Comparison of ENCODE assay signal across 14 cellular contexts in the genomic region with DNA sequence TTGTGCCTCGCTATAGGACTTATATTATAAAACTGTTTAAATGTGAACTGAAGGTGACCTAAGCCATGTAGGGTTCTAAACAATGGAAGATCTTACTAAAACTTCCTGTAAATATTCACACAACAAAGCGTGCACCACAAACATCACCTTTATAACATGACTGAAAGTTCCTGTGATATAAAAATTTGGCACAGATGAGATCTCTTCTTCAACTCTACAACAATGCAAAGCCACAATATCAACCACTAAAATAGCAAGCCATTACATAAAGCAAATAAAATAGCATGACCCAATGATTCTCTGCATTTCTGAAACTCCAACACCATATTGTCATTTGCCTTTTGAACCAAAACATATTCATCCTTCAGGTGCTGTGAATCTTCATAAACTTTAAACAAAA. TPM values are rescaled to one million over a fixed set of nuclear protein-coding genes. Genes with fewer than 3 reads are reported as not detected.
DNase-seq lines count a peak whose midpoint lies in the region; ATAC-seq and TF ChIP-seq lines count a peak whose summit lies in the region.
"Had no signal": no experiment of that assay in that cellular context is flagged by ENCODE, and none has a peak within 500 bp of the region (broad histone marks: within the 10 kb centered on the region; RNA-seq: fewer than 3 reads in every experiment).

No MANE protein-coding gene starts in this region.

- H3K27me3 Mint-ChIP-seq in activated T-helper 17 cell treated with anti-CD3 and anti-CD28 coated beads, Interleukin-2, amount 50 U/mL, for 72 hours, result no peaks in the 10 kb centered on the region
- peaks cover 4% of the 10 kb centered on the region for H3K27me3 Mint-ChIP-seq in glutamatergic neuron (ENCODE audit: unreplicated experiment)

- H3K9ac ChIP-seq in muscle layer of colon (ENCODE audit: low read length), result no peak overlapping the region

- intact Hi-C loops in heart right ventricle (cut with DNase I) (loop anchor here in 1 of 10 donors (5.0 kb wide), 1 partner anchor 36 kb away; no protein-coding TSS in a partner anchor), Right ventricle myocardium superior (cut with DNase I) (no loop called here), left colon (cut with DNase I, micrococcal nuclease) (no loop called here)

- H3K4me1 Mint-ChIP-seq in activated T-helper 17 cell treated with anti-CD3 and anti-CD28 coated beads, Interleukin-2, amount 50 U/mL, for 72 hours, result peaks cover 40% of the 10 kb centered on the region
- H3K4me1 Mint-ChIP-seq in glutamatergic neuron (ENCODE audit: low read depth, unreplicated experiment), result peaks cover 4% of the 10 kb centered on the region

- no peaks in the 10 kb centered on the region for H3K9me3 ChIP-seq in heart right ventricle
- H3K9me3 ChIP-seq in muscle layer of colon (ENCODE audit: low read length), result no peaks in the 10 kb centered on the region

- H3K36me3 ChIP-seq in heart right ventricle (no peaks in the 10 kb centered on the region), muscle layer of colon (ENCODE audit: insufficient read depth, low read length) (no peaks in the 10 kb centered on the region)
- H3K36me3 ChIP-seq: neutrophil had no signal

- H3K36me3 Mint-ChIP-seq in activated T-helper 17 cell treated with anti-CD3 and anti-CD28 coated beads, Interleukin-2, amount 50 U/mL, for 72 hours (ENCODE audit: low read depth), result peaks cover 25% of the 10 kb centered on the region
- H3K36me3 Mint-ChIP-seq in glutamatergic neuron (ENCODE audit: unreplicated experiment), result no peaks in the 10 kb centered on the region

- no peak for ATAC-seq in heart right ventricle
- no peak for ATAC-seq in Right ventricle myocardium superior (ENCODE audit: poor library complexity)
- no peak for ATAC-seq in activated T-helper 17 cell treated with anti-CD3 and anti-CD28 coated beads, Interleukin-2, amount 50 U/mL, for 72 hours (replicated peaks)
- no peak for ATAC-seq in GM21576 (IDR thresholded peaks at IDR 0.05; ENCODE audit: unreplicated experiment)
- ATAC-seq in left colon, result no peak

- H3K4me3 Mint-ChIP-seq in activated T-helper 17 cell treated with anti-CD3 and anti-CD28 coated beads, Interleukin-2, amount 50 U/mL, for 72 hours, result peak overlapping the region; percentile 93
- H3K4me3 Mint-ChIP-seq in glutamatergic neuron (ENCODE audit: unreplicated experiment), result no peak overlapping the region

- H3K27me3 ChIP-seq in heart right ventricle (peaks cover 0 to 85% (median 0%) of the 10 kb centered on the region in 7 donors), muscle layer of colon (ENCODE audit: control insufficient read depth in 1 of 2, insufficient read depth in 2 of 2, low read length in 2 of 2) (no peaks in the 10 kb centered on the region)

- no peak overlapping the region for H3K27ac Mint-ChIP-seq in activated T-helper 17 cell treated with anti-CD3 and anti-CD28 coated beads, Interleukin-2, amount 50 U/mL, for 72 hours
- no peak overlapping the region for H3K27ac Mint-ChIP-seq in glutamatergic neuron (ENCODE audit: unreplicated experiment)

- no peaks in the 10 kb centered on the region for H3K9me3 Mint-ChIP-seq in activated T-helper 17 cell treated with anti-CD3 and anti-CD28 coated beads, Interleukin-2, amount 50 U/mL, for 72 hours
- H3K9me3 Mint-ChIP-seq in glutamatergic neuron (ENCODE audit: unreplicated experiment), result peaks cover 9% of the 10 kb centered on the region

- TF ChIP-seq CTCF in heart right ventricle (IDR thresholded peaks at IDR 0.05) (no peak), glutamatergic neuron (IDR thresholded peaks at IDR 0.05; ENCODE audit: partially characterized antibody, unreplicated experiment) (no peak)

- DNase-seq in heart right ventricle, result no peak
- DNase-seq in Right ventricle myocardium superior, result no peak
- DNase-seq in substantia nigra (lab: John Stamatoyannopoulos, UW), result no peak
- DNase-seq in left colon, result no peak
- DNase-seq in glutamatergic neuron, result no peak
- DNase-seq: HCEC 1CT; NCI-H1694 treated with DMSO at 0.1 percent for 48 hours; NCI-H748 treated with DMSO at 0.1 percent for 48 hours; stimulated activated CD4-positive, alpha-beta T cell treated with anti-CD3 and anti-CD28 coated beads, Interleukin-15, amount 100 ng/mL, for 24 hours; trophoblast cell had no signal

- H3K4me3 ChIP-seq in heart right ventricle (peak overlapping the region in 2 of 10 donors; percentile 5 to 16), muscle layer of colon (ENCODE audit: low read depth in 1 of 2, low read length in 2 of 2) (no peak overlapping the region)

- H3K27ac ChIP-seq in heart right ventricle (peak overlapping the region in 8 of 10 donors; percentile 17 to 72 (median 34)), muscle layer of colon (ENCODE audit: low read depth, low read length) (peak overlapping the region; percentile 36), substantia nigra (ENCODE audit: low read depth, low read length, poor library complexity, severe bottlenecking) (peak overlapping the region; percentile 26)
- H3K27ac ChIP-seq: neutrophil had no signal

- WGBS in heart right ventricle, 2 donors, result 59 to 60% methylated on average over 2 of the region's 2 CpGs

- H3K4me1 ChIP-seq in heart right ventricle (peaks cover 0 to 80% (median 58%) of the 10 kb centered on the region in 9 donors), muscle layer of colon (ENCODE audit: insufficient read depth, low read length) (peaks cover 39% of the 10 kb centered on the region)

RNA-seq across cellular contexts. Expression of gene YES1, which starts 3.5 kb away (rescaled TPM):
- 10 to 100 TPM; 17.4 to 31.5 (median 22.6) TPM for total RNA-seq in heart right ventricle
- 10 to 100 TPM; 10.3 to 13.4 TPM for polyA plus RNA-seq in heart right ventricle
- total RNA-seq in Right ventricle myocardium superior, result 21.8 TPM
- total RNA-seq in activated T-helper 17 cell treated with anti-CD3 and anti-CD28 coated beads, Interleukin-2, amount 50 U/mL, for 72 hours, result 10 to 100 TPM; 12.1 to 22.0 TPM
- 10 to 100 TPM; 64.7 to 74.6 TPM for total RNA-seq in left colon
- total RNA-seq in glutamatergic neuron (ENCODE audit: unreplicated experiment), result 17.1 TPM
